1 cellular context compared by ENCODE assay signal in the genomic region with DNA sequence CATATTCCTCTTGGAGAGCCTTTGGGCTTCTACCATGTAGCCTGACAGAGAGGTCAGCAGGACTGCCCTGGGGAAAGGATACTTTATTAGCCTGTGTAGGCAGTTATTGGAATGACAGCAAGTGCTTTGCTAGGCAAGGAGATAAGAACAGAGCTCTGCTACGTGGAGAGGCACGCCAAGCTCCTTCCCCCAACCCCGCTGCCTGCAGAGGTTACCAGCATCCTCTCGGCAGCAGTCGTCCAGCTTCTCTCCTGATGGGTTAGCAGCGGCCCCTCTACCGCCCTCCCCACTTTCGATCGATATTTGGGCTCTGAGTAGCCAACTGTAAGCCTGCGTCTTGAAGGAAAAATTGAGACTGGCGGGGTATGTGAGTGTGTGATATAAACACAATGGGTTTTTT.
TF ChIP-seq lines count a peak whose summit lies in the region.

No MANE protein-coding gene starts in this region.

TF ChIP-seq in K562, 482 proteins besides CTCF, POLR2A, EP300 and RAD21 (continued from another document and continues in another):
- TF ChIP-seq, protein P1, sequence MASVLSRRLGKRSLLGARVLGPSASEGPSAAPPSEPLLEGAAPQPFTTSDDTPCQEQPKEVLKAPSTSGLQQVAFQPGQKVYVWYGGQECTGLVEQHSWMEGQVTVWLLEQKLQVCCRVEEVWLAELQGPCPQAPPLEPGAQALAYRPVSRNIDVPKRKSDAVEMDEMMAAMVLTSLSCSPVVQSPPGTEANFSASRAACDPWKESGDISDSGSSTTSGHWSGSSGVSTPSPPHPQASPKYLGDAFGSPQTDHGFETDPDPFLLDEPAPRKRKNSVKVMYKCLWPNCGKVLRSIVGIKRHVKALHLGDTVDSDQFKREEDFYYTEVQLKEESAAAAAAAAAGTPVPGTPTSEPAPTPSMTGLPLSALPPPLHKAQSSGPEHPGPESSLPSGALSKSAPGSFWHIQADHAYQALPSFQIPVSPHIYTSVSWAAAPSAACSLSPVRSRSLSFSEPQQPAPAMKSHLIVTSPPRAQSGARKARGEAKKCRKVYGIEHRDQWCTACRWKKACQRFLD (CRISPR knock-in tag; IDR thresholded peaks at IDR 0.05) = no peak
- TF ChIP-seq RUNX1 (IDR thresholded peaks at IDR 0.05; ENCODE audit: low read depth) (no peak), SIRT6 (IDR thresholded peaks at IDR 0.05; ENCODE audit: low read depth, low read length) (no peak), RB1 (IDR thresholded peaks at IDR 0.05; ENCODE audit: low read depth) (no peak), WHSC1 (IDR thresholded peaks at IDR 0.05; ENCODE audit: low read length) (peak; percentile 87), CC2D1A (IDR thresholded peaks at IDR 0.05) (no peak), PKNOX1 (IDR thresholded peaks at IDR 0.05) (peak; percentile 61), DMBX1 (CRISPR knock-in tag; IDR thresholded peaks at IDR 0.05; ENCODE audit: borderline replicate concordance) (peak; percentile 12; the same call in 1 of the 2 replicates), DLX4 (CRISPR knock-in tag; IDR thresholded peaks at IDR 0.05) (no peak), TCF7L2 (IDR thresholded peaks at IDR 0.05; ENCODE audit: low read depth, low read length) (no peak), FOXA1 (IDR thresholded peaks at IDR 0.05; ENCODE audit: borderline replicate concordance) (no peak), CEBPB (tag; IDR thresholded peaks at IDR 0.05) (no peak), TOE1 (IDR thresholded peaks at IDR 0.05; ENCODE audit: borderline replicate concordance) (no peak), TOE1 (CRISPR knock-in tag; IDR thresholded peaks at IDR 0.05; ENCODE audit: borderline replicate concordance, low read depth) (no peak), ZNF23 (CRISPR knock-in tag; IDR thresholded peaks at IDR 0.05) (no peak), TEAD2 (tag; IDR thresholded peaks at IDR 0.05) (no peak), MBD2 (IDR thresholded peaks at IDR 0.05; ENCODE audit: borderline replicate concordance, low read depth) (no peak), GATAD2B (IDR thresholded peaks at IDR 0.05; ENCODE audit: borderline replicate concordance) (no peak), ZC3H8 (IDR thresholded peaks at IDR 0.05) (no peak), U2AF1 (optimal IDR thresholded peaks at IDR 0.05; ENCODE audit: low read depth, low read length) (no peak), TBL1XR1 (IDR thresholded peaks at IDR 0.05; ENCODE audit: low read length in 2 of 2) (peak; percentile 50 to 51; a peak in 2 of 4 replicates), ETS1 (conservative IDR thresholded peaks at IDR 0.05; ENCODE audit: control insufficient read depth, low read depth, low read length) (no peak), PRPF4 (IDR thresholded peaks at IDR 0.05; ENCODE audit: insufficient read depth, low read depth, low read length, poor library complexity, severe bottlenecking) (no peak), POLR2G (IDR thresholded peaks at IDR 0.05; ENCODE audit: low read depth, low read length) (no peak), PHF21A (IDR thresholded peaks at IDR 0.05; ENCODE audit: borderline replicate concordance, low read depth) (no peak), ZBTB9 (CRISPR knock-in tag; IDR thresholded peaks at IDR 0.05) (no peak), NFIX (CRISPR knock-in tag; IDR thresholded peaks at IDR 0.05; ENCODE audit: low read depth) (no peak)
- TF ChIP-seq, protein P2, sequence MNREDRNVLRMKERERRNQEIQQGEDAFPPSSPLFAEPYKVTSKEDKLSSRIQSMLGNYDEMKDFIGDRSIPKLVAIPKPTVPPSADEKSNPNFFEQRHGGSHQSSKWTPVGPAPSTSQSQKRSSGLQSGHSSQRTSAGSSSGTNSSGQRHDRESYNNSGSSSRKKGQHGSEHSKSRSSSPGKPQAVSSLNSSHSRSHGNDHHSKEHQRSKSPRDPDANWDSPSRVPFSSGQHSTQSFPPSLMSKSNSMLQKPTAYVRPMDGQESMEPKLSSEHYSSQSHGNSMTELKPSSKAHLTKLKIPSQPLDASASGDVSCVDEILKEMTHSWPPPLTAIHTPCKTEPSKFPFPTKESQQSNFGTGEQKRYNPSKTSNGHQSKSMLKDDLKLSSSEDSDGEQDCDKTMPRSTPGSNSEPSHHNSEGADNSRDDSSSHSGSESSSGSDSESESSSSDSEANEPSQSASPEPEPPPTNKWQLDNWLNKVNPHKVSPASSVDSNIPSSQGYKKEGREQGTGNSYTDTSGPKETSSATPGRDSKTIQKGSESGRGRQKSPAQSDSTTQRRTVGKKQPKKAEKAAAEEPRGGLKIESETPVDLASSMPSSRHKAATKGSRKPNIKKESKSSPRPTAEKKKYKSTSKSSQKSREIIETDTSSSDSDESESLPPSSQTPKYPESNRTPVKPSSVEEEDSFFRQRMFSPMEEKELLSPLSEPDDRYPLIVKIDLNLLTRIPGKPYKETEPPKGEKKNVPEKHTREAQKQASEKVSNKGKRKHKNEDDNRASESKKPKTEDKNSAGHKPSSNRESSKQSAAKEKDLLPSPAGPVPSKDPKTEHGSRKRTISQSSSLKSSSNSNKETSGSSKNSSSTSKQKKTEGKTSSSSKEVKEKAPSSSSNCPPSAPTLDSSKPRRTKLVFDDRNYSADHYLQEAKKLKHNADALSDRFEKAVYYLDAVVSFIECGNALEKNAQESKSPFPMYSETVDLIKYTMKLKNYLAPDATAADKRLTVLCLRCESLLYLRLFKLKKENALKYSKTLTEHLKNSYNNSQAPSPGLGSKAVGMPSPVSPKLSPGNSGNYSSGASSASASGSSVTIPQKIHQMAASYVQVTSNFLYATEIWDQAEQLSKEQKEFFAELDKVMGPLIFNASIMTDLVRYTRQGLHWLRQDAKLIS (CRISPR knock-in tag; IDR thresholded peaks at IDR 0.05) = no peak
- TF ChIP-seq, protein P3, sequence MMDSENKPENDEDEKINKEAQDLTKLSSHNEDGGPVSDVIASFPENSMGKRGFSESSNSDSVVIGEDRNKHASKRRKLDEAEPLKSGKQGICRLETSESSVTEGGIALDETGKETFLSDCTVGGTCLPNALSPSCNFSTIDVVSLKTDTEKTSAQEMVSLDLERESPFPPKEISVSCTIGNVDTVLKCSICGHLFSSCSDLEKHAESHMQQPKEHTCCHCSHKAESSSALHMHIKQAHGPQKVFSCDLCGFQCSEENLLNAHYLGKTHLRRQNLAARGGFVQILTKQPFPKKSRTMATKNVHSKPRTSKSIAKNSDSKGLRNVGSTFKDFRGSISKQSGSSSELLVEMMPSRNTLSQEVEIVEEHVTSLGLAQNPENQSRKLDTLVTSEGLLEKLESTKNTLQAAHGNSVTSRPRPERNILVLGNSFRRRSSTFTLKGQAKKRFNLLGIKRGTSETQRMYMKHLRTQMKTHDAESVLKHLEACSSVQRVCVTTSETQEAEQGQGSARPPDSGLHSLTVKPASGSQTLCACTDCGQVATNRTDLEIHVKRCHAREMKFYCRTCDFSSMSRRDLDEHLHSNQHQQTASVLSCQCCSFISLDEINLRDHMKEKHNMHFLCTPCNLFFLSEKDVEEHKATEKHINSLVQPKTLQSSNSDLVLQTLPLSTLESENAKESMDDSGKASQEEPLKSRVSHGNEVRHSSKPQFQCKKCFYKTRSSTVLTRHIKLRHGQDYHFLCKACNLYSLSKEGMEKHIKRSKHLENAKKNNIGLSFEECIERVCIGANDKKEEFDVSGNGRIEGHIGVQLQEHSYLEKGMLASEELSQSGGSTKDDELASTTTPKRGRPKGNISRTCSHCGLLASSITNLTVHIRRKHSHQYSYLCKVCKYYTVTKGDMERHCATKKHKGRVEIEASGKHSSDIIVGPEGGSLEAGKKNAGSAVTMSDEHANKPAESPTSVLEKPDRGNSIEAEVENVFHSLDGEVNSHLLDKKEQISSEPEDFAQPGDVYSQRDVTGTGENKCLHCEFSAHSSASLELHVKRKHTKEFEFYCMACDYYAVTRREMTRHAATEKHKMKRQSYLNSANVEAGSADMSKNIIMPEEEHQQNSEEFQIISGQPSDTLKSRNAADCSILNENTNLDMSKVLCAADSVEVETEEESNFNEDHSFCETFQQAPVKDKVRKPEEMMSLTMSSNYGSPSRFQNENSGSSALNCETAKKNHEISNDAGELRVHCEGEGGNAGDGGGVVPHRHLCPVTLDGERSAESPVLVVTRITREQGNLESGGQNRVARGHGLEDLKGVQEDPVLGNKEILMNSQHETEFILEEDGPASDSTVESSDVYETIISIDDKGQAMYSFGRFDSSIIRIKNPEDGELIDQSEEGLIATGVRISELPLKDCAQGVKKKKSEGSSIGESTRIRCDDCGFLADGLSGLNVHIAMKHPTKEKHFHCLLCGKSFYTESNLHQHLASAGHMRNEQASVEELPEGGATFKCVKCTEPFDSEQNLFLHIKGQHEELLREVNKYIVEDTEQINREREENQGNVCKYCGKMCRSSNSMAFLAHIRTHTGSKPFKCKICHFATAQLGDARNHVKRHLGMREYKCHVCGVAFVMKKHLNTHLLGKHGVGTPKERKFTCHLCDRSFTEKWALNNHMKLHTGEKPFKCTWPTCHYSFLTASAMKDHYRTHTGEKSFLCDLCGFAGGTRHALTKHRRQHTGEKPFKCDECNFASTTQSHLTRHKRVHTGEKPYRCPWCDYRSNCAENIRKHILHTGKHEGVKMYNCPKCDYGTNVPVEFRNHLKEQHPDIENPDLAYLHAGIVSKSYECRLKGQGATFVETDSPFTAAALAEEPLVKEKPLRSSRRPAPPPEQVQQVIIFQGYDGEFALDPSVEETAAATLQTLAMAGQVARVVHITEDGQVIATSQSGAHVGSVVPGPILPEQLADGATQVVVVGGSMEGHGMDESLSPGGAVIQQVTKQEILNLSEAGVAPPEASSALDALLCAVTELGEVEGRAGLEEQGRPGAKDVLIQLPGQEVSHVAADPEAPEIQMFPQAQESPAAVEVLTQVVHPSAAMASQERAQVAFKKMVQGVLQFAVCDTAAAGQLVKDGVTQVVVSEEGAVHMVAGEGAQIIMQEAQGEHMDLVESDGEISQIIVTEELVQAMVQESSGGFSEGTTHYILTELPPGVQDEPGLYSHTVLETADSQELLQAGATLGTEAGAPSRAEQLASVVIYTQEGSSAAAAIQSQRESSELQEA (IDR thresholded peaks at IDR 0.05; ENCODE audit: low read depth) = no peak
- TF ChIP-seq, protein P4, sequence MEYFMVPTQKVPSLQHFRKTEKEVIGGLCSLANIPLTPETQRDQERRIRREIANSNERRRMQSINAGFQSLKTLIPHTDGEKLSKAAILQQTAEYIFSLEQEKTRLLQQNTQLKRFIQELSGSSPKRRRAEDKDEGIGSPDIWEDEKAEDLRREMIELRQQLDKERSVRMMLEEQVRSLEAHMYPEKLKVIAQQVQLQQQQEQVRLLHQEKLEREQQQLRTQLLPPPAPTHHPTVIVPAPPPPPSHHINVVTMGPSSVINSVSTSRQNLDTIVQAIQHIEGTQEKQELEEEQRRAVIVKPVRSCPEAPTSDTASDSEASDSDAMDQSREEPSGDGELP (CRISPR knock-in tag; IDR thresholded peaks at IDR 0.05; ENCODE audit: borderline replicate concordance) = no peak
- TF ChIP-seq, protein P5, sequence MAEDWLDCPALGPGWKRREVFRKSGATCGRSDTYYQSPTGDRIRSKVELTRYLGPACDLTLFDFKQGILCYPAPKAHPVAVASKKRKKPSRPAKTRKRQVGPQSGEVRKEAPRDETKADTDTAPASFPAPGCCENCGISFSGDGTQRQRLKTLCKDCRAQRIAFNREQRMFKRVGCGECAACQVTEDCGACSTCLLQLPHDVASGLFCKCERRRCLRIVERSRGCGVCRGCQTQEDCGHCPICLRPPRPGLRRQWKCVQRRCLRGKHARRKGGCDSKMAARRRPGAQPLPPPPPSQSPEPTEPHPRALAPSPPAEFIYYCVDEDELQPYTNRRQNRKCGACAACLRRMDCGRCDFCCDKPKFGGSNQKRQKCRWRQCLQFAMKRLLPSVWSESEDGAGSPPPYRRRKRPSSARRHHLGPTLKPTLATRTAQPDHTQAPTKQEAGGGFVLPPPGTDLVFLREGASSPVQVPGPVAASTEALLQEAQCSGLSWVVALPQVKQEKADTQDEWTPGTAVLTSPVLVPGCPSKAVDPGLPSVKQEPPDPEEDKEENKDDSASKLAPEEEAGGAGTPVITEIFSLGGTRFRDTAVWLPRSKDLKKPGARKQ (CRISPR knock-in tag; IDR thresholded peaks at IDR 0.05) = no peak
- TF ChIP-seq, protein P6, sequence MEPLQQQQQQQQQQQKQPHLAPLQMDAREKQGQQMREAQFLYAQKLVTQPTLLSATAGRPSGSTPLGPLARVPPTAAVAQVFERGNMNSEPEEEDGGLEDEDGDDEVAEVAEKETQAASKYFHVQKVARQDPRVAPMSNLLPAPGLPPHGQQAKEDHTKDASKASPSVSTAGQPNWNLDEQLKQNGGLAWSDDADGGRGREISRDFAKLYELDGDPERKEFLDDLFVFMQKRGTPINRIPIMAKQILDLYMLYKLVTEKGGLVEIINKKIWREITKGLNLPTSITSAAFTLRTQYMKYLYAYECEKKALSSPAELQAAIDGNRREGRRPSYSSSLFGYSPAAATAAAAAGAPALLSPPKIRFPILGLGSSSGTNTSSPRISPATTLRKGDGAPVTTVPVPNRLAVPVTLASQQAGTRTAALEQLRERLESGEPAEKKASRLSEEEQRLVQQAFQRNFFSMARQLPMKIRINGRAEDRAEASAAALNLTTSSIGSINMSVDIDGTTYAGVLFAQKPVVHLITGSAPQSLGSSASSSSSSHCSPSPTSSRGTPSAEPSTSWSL (CRISPR knock-in tag; IDR thresholded peaks at IDR 0.05; ENCODE audit: borderline replicate concordance) = no peak
